In genomic region chr3:184718431-184718830, GRCh38 we compare ENCODE assay signal across 14 cellular contexts.
"Had no signal": no experiment of that assay in that cellular context is flagged by ENCODE, and none has a peak within 500 bp of the region (broad histone marks: within the 10 kb centered on the region; RNA-seq: fewer than 3 reads in every experiment).

No MANE protein-coding gene starts in this region.

- H3K27me3 ChIP-seq: ascending aorta, heart right ventricle, right lobe of liver, upper lobe of left lung had no signal

- H3K9me3 ChIP-seq: ascending aorta, heart right ventricle, right lobe of liver, upper lobe of left lung had no signal

- H3K4me3 ChIP-seq: ascending aorta, heart right ventricle, right lobe of liver, upper lobe of left lung had no signal

- H3K27ac Mint-ChIP-seq: activated CD8-positive, alpha-beta T cell treated with anti-CD3 and anti-CD28 coated beads, Interleukin-2, amount 10 ng/mL, durations not matched to agents 7 days and 5 days; activated naive CD8-positive, alpha-beta T cell treated with anti-CD3 and anti-CD28 coated beads, Interleukin-2, amount 50 U/mL, for 24 hours; progenitor cell of endocrine pancreas had no signal

- H3K4me1 Mint-ChIP-seq: activated naive CD8-positive, alpha-beta T cell treated with anti-CD3 and anti-CD28 coated beads, Interleukin-2, amount 50 U/mL, for 24 hours had no signal

- H3K36me3 ChIP-seq: ascending aorta, heart right ventricle, right lobe of liver, upper lobe of left lung had no signal

- H3K9me3 Mint-ChIP-seq: activated naive CD8-positive, alpha-beta T cell treated with anti-CD3 and anti-CD28 coated beads, Interleukin-2, amount 50 U/mL, for 24 hours had no signal

- H3K4me3 Mint-ChIP-seq: activated CD8-positive, alpha-beta T cell treated with anti-CD3 and anti-CD28 coated beads, Interleukin-2, amount 10 ng/mL, durations not matched to agents 7 days and 5 days; activated naive CD8-positive, alpha-beta T cell treated with anti-CD3 and anti-CD28 coated beads, Interleukin-2, amount 50 U/mL, for 24 hours had no signal

- H3K27ac ChIP-seq: ascending aorta, right lobe of liver, upper lobe of left lung, VCaP had no signal

- H3K4me1 ChIP-seq: ascending aorta, right lobe of liver had no signal

- ATAC-seq: activated CD8-positive, alpha-beta T cell treated with anti-CD3 and anti-CD28 coated beads, Interleukin-2, amount 10 ng/mL, durations not matched to agents 7 days and 5 days; activated naive CD8-positive, alpha-beta T cell treated with anti-CD3 and anti-CD28 coated beads, Interleukin-2, amount 50 U/mL, for 24 hours; heart right ventricle; right lobe of liver had no signal

- FAIRE-seq: colon, keratinocyte had no signal

- H3K27me3 Mint-ChIP-seq: activated naive CD8-positive, alpha-beta T cell treated with anti-CD3 and anti-CD28 coated beads, Interleukin-2, amount 50 U/mL, for 24 hours; progenitor cell of endocrine pancreas had no signal

- DNase-seq: activated CD8-positive, alpha-beta T cell treated with anti-CD3 and anti-CD28 coated beads, Interleukin-2, amount 10 ng/mL, durations not matched to agents 7 days and 5 days; activated naive CD4-positive, alpha-beta T cell treated with Interleukin-2 at 50 U/mL for 16 hours; activated naive CD8-positive, alpha-beta T cell treated with anti-CD3 and anti-CD28 coated beads, Interleukin-2, amount 50 U/mL, for 24 hours; foreskin melanocyte; heart right ventricle; right lobe of liver; stimulated activated naive CD4-positive, alpha-beta T cell; T-helper 9 cell; upper lobe of left lung had no signal
